In the genomic region with DNA sequence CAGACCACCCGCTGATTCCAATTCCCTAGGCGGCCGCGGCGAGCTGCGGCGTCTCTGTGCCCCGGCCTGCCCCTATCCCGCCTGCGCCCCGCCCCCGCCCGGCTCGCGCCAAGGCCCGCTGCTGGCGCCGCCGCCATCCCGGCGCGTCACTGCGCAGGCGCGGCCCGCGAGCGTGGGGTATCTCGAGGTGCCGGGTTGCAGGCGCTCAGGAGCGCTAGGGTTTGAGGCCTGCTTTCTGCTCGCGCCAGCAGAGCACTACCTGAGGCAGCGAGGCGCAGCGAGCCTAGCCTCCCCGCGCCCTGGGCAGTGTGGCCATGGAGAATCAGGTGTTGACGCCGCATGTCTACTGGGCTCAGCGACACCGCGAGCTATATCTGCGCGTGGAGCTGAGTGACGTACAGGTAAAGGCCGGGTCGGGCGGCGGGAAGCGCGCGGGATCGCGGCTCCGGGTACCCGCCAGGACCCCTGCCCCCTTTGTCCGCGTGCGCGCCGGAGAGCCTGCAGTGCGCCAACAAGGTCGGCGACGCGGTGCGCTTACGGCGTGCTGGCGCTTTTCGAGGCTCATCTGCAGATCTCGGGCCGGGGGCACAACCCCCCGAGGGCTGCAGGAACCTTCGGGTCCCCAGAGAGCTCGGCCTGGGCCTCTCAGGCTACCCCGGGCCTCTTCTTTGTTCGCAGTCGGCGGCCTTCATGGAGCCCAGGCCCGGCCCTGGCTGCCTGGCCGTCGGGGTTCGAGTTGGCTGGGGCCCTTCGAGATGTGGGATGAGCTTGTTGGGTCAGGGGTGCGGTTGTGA, we compare ENCODE assay signal across 8 cellular contexts. TPM values are rescaled to one million over a fixed set of nuclear protein-coding genes. Genes with fewer than 3 reads are reported as not detected.
DNase-seq lines count a peak whose midpoint lies in the region; ATAC-seq, FAIRE-seq and TF ChIP-seq lines count a peak whose summit lies in the region.

A gene with protein sequence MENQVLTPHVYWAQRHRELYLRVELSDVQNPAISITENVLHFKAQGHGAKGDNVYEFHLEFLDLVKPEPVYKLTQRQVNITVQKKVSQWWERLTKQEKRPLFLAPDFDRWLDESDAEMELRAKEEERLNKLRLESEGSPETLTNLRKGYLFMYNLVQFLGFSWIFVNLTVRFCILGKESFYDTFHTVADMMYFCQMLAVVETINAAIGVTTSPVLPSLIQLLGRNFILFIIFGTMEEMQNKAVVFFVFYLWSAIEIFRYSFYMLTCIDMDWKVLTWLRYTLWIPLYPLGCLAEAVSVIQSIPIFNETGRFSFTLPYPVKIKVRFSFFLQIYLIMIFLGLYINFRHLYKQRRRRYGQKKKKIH (plus strand): TSS at position 146 of the 794 bp plus-strand sequence. CDS start 169 bp downstream, at position 315.

- FAIRE-seq in A549 (lab: Jason Lieb, UNC): no peak
- no peak for FAIRE-seq in keratinocyte (lab: Jason Lieb, UNC)

- TF ChIP-seq EP300 in A549 (IDR thresholded peaks at IDR 0.05): no peak

- peak within 1 kb of the TSS; percentile 95 for H3K4me2 ChIP-seq in A549
- H3K4me2 ChIP-seq in keratinocyte (ENCODE audit: control insufficient read depth, extremely low read depth, insufficient read depth, low read depth, low read length): peak within 1 kb of the TSS; percentile 95

- peak within 1 kb of the TSS; percentile 78 for H3K4me3 ChIP-seq in A549
- H3K4me3 ChIP-seq in keratinocyte (ENCODE audit: control insufficient read depth in 2 of 3, extremely low read depth in 1 of 3, insufficient read depth in 2 of 3, low read depth in 1 of 3, low read length in 3 of 3): peak within 1 kb of the TSS; percentile 86 to 92 (median 86)

- 2% methylated on average over 62 of the region's 88 CpGs for WGBS in A549 (ENCODE audit: missing lambda C conversion rate)

- peak within 1 kb of the TSS; percentile 78 for H3K27ac Mint-ChIP-seq in central memory CD8-positive, alpha-beta T cell (ENCODE audit: low read depth)

- TF ChIP-seq CTCF in A549 (IDR thresholded peaks at IDR 0.05) (no peak), keratinocyte (optimal IDR thresholded peaks at IDR 0.05 in 1 of 3, IDR thresholded peaks at IDR 0.05 in 1 of 3, conservative IDR thresholded peaks at IDR 0.05 in 1 of 3; ENCODE audit: extremely low read depth in 1 of 3, insufficient read depth in 2 of 3, low read length in 3 of 3) (no peak)

- H3K9me3 Mint-ChIP-seq in central memory CD8-positive, alpha-beta T cell: no peaks in the 10 kb centered on the region

- H3K9ac ChIP-seq in keratinocyte (ENCODE audit: control insufficient read depth, extremely low read depth, insufficient read depth, low read length): peak within 1 kb of the TSS; percentile 92

- peaks cover 44% of the 10 kb centered on the region for H3K4me1 ChIP-seq in A549
- H3K4me1 ChIP-seq in keratinocyte (ENCODE audit: control insufficient read depth, extremely low read depth, insufficient read depth, low read length): peaks cover 41% of the 10 kb centered on the region

- H3K79me2 ChIP-seq in keratinocyte (ENCODE audit: control insufficient read depth, insufficient read depth, low read length): peaks cover 47% of the 10 kb centered on the region

- H3K4me3 Mint-ChIP-seq in central memory CD8-positive, alpha-beta T cell: peak within 1 kb of the TSS; percentile 74

- POLR2A ChIA-PET in A549 (lab: Yijun Ruan, JAX): interaction anchor here (0.7 to 2.1 kb wide), 9 partner anchors 11 to 345 kb away, joined by 3 to 23 read pairs (median 4); a partner anchor contains a TSS

- peak; percentile 90 to 97 for DNase-seq in A549 (ENCODE audit: low read depth in 1 of 2, low spot score in 1 of 2)
- peak; percentile 53 for DNase-seq in NCI-H345 treated with DMSO at 0.1 percent for 48 hours (lab: John Stamatoyannopoulos, UW; ENCODE audit: unreplicated experiment)
- DNase-seq in central memory CD8-positive, alpha-beta T cell (ENCODE audit: low spot score in 2 of 2): peak; percentile 74 to 76
- DNase-seq in keratinocyte (ENCODE audit: low read depth, low spot score): no peak
- DNase-seq in stimulated activated CD4-positive, alpha-beta T cell treated with anti-CD3 and anti-CD28 coated beads, Interleukin-15, amount 100 ng/mL, for 1 hour (ENCODE audit: low read depth in 1 of 2, low spot score in 1 of 2): peak; percentile 80 to 91

- H3K27me3 Mint-ChIP-seq in central memory CD8-positive, alpha-beta T cell: no peaks in the 10 kb centered on the region

- H3K36me3 ChIP-seq in keratinocyte (ENCODE audit: control insufficient read depth in 2 of 2, extremely low read depth in 1 of 2, insufficient read depth in 2 of 2, low read length in 2 of 2): no peaks in the 10 kb centered on the region

- no peaks in the 10 kb centered on the region for H3K27me3 ChIP-seq in keratinocyte (ENCODE audit: control insufficient read depth, extremely low read depth, insufficient read depth, low read length)

- dilution Hi-C loops in keratinocyte (cut with MboI; ENCODE audit: extremely low pct_ligation_motif_present, low sequenced_read_pairs): no loop called here

- peak; percentile 89 for TF ChIP-seq POLR2A in A549 (IDR thresholded peaks at IDR 0.05; ENCODE audit: low read length)

- H3K36me3 Mint-ChIP-seq in central memory CD8-positive, alpha-beta T cell (ENCODE audit: insufficient read depth): peaks cover 4% of the 10 kb centered on the region

- peak within 1 kb of the TSS; percentile 98 for H2AFZ ChIP-seq in keratinocyte (ENCODE audit: control insufficient read depth, low read length)

- TF ChIP-seq RAD21 in A549 (conservative IDR thresholded peaks at IDR 0.05 in 1 of 2, IDR thresholded peaks at IDR 0.05 in 1 of 2): no peak

- H3K9me1 ChIP-seq in keratinocyte (ENCODE audit: control insufficient read depth, extremely low read depth, insufficient read depth, low read length): peaks cover 2% of the 10 kb centered on the region

- H3K9me3 ChIP-seq in A549 (no peaks in the 10 kb centered on the region), keratinocyte (ENCODE audit: control insufficient read depth, low read depth, low read length) (no peaks in the 10 kb centered on the region)

- H4K20me1 ChIP-seq in keratinocyte (ENCODE audit: control insufficient read depth, extremely low read depth, insufficient read depth, low read length): peaks cover 4% of the 10 kb centered on the region

- ATAC-seq in A549 (peak; percentile 94 to 96), GM18870 (IDR thresholded peaks at IDR 0.05; ENCODE audit: unreplicated experiment) (peak; percentile 51), HG03175 (IDR thresholded peaks at IDR 0.05; ENCODE audit: unreplicated experiment) (peak; percentile 81)
- peak; percentile 94 to 97 for ATAC-seq in activated CD4-positive, CD25-positive, alpha-beta regulatory T cell treated with anti-CD3 and anti-CD28 coated beads, Interleukin-2, amount 50 U/mL, for 24 hours
- peak; percentile 93 for ATAC-seq in central memory CD8-positive, alpha-beta T cell (replicated peaks; ENCODE audit: extremely low read depth, poor library complexity, severe bottlenecking)

- CTCF ChIA-PET in A549 (lab: Yijun Ruan, JAX): interaction anchor here (0.8 to 1.4 kb wide), 9 partner anchors 65 to 212 kb away, joined by 3 to 4 read pairs (median 3); no protein-coding TSS in a partner anchor

- H3K4me1 Mint-ChIP-seq in central memory CD8-positive, alpha-beta T cell: peaks cover 39% of the 10 kb centered on the region

- H3K27ac ChIP-seq in A549 (peak within 1 kb of the TSS; percentile 85 to 91), keratinocyte (ENCODE audit: control insufficient read depth, insufficient read depth, low read length) (peak within 1 kb of the TSS; percentile 84)

TF ChIP-seq in A549, 52 proteins besides CTCF, POLR2A, EP300 and RAD21 (continues in another document):
- TF ChIP-seq ZSCAN20 (CRISPR knock-in tag; IDR thresholded peaks at IDR 0.05) (no peak), MYC (IDR thresholded peaks at IDR 0.05; ENCODE audit: borderline replicate concordance, low read length) (peak; percentile 33; the same call in 1 of the 2 replicates), PHF8 (IDR thresholded peaks at IDR 0.05; ENCODE audit: borderline replicate concordance, low read depth) (peak; percentile 67), NR3C1 (IDR thresholded peaks at IDR 0.05) (no peak), TP53 (CRISPR knock-in tag; IDR thresholded peaks at IDR 0.05) (0 out of 2 replicates have a peak, but pooled peaks have one; percentile 26), RNF2 (IDR thresholded peaks at IDR 0.05; ENCODE audit: borderline replicate concordance, low read depth) (no peak)
- TF ChIP-seq, protein P1, sequence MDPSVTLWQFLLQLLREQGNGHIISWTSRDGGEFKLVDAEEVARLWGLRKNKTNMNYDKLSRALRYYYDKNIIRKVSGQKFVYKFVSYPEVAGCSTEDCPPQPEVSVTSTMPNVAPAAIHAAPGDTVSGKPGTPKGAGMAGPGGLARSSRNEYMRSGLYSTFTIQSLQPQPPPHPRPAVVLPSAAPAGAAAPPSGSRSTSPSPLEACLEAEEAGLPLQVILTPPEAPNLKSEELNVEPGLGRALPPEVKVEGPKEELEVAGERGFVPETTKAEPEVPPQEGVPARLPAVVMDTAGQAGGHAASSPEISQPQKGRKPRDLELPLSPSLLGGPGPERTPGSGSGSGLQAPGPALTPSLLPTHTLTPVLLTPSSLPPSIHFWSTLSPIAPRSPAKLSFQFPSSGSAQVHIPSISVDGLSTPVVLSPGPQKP (IDR thresholded peaks at IDR 0.05; ENCODE audit: low read depth, low read length): no peak

RNA-seq across cellular contexts. Expression of the gene that starts here (rescaled TPM):
- polyA plus RNA-seq in A549 (2011; rRNA removed) (186 and 212 TPM in 2 replicates), A549 (2017; fragmentation: RNase III; extraction: RNeasy Plus Mini Kit Qiagen cat#74134 plus additional on column Dnase treatment) (140 to 151 TPM (median 149 TPM) in 3 replicates), keratinocyte (58.4 to 78.8 TPM (median 60.1 TPM) in 3 replicates)
- polyA plus RNA-seq in A549 (2012; cell fraction: cytosol; rRNA removed): 74.2 and 83.5 TPM in 2 replicates
- polyA plus RNA-seq in A549 (2012; cell fraction: nucleus; rRNA removed): 41.8 and 49.0 TPM in 2 replicates
- polyA minus RNA-seq in A549 (2011; rRNA and poly(A)+ RNA removed): 92.4 and 94.1 TPM in 2 replicates
- 45.9 TPM for polyA plus RNA-seq in keratinocyte (2011; ENCODE audit: low read depth)
- polyA plus RNA-seq in keratinocyte (2011; cell fraction: cytosol; rRNA removed): 34.5 and 54.4 TPM in 2 replicates
- 69.3 and 81.5 TPM in 2 replicates for polyA plus RNA-seq in keratinocyte (2011; cell fraction: nucleus; rRNA removed)
- 36.3 and 54.8 TPM in 2 replicates for polyA plus RNA-seq in keratinocyte (2012; ENCODE audit: low replicate concordance)
- 16.6 to 51.8 TPM (median 34.0 TPM) in 3 replicates for polyA minus RNA-seq in keratinocyte
- 45.8 TPM for polyA minus RNA-seq in keratinocyte (2011; cell fraction: cytosol; rRNA and poly(A)+ RNA removed)
- polyA minus RNA-seq in keratinocyte (2011; cell fraction: nucleus; rRNA and poly(A)+ RNA removed): 53.7 and 77.6 TPM in 2 replicates
